Comparison of ENCODE assay signal across 8 cellular contexts in the genomic region with DNA sequence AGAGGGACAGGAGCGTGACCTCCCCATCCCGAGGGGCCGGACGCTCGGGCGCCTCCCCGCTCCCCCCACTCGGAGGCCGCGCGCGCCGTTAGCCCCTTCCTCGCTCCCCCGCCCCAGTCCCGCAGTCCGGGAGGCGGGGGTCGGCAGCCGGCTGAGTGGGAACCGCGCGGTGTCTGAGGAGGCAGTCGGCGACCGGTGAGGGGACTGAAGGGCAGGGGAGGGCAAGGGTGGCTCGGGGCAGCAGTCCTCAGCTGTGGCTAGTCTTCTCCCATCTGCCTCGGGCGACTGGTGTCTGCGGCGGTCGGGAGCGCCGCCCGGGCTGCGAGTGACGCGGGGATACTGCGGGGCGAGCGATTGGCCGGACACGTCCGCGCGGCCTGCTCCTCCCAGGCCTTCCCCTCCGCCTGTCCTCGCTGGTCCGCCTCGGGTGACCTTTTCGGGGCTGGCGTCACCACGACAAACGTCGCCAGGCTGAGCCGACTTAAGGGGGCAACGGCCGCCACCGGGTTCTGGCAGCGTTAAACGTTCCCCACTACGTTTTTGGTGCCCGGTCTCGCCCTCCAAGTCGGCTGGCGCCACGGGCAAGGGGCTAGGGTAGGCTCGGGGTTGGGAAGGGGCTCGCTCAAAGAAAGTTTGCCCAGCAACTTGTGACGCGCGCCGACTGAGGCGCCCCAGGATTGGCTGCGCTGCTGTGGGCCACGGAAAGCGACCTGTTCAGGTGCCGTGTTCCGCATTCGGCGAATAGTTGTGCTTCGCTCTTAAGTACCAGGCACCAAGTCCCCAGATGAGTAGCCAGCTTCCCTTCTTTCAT. TPM values are rescaled to one million over a fixed set of nuclear protein-coding genes. Genes with fewer than 3 reads are reported as not detected.
DNase-seq lines count a peak whose midpoint lies in the region; ATAC-seq and TF ChIP-seq lines count a peak whose summit lies in the region.

No MANE protein-coding gene starts in this region.

- TF ChIP-seq CTCF in kidney epithelial cell (IDR thresholded peaks at IDR 0.05; ENCODE audit: insufficient read depth, low read length, poor library complexity, severe bottlenecking) = no peak

- H3K36me3 ChIP-seq in kidney epithelial cell (ENCODE audit: control insufficient read depth, insufficient read depth, low read length) = no peaks in the 10 kb centered on the region

- DNase-seq in AG08396 (ENCODE audit: low spot score) (peak; percentile 88), NCI-H2227 (lab: John Stamatoyannopoulos, UW; ENCODE audit: unreplicated experiment) (peak; percentile 91), cerebellar cortex (ENCODE audit: low spot score) (peak; percentile 91), kidney epithelial cell (ENCODE audit: low read depth) (no peak)
- DNase-seq in stimulated activated CD4-positive, alpha-beta T cell treated with anti-CD3 and anti-CD28 coated beads, Interleukin-15, amount 100 ng/mL, for 48 hours (ENCODE audit: low read depth in 2 of 2) = peak; percentile 72 to 78

- peak overlapping the region; percentile 93 for H3K4me3 ChIP-seq in kidney epithelial cell (ENCODE audit: low read depth, low read length)

- no peaks in the 10 kb centered on the region for H3K27me3 ChIP-seq in kidney epithelial cell (ENCODE audit: control insufficient read depth, insufficient read depth, low read length)

- ATAC-seq in GM18907 (IDR thresholded peaks at IDR 0.05; ENCODE audit: unreplicated experiment) (peak; percentile 76), HG03135 (IDR thresholded peaks at IDR 0.05; ENCODE audit: unreplicated experiment) (peak; percentile 67)
- ATAC-seq in activated CD4-positive, CD25-positive, alpha-beta regulatory T cell treated with anti-CD3 and anti-CD28 coated beads, Interleukin-2, amount 50 U/mL, for 24 hours = peak; percentile 64 to 69

RNA-seq across cellular contexts. Expression of a gene that starts 0.5 kb away (rescaled TPM):
- 28.7 and 33.8 TPM in 2 replicates for total RNA-seq in kidney epithelial cell

RNA-seq across cellular contexts. Expression of a gene that starts 12.8 kb away (rescaled TPM):
- 36.1 and 38.3 TPM in 2 replicates for total RNA-seq in kidney epithelial cell

RNA-seq across cellular contexts. Expression of a gene that starts 20.3 kb away (rescaled TPM):
- 20.4 and 32.0 TPM in 2 replicates for total RNA-seq in kidney epithelial cell
